4 cellular contexts compared by ENCODE assay signal in the genomic region with DNA sequence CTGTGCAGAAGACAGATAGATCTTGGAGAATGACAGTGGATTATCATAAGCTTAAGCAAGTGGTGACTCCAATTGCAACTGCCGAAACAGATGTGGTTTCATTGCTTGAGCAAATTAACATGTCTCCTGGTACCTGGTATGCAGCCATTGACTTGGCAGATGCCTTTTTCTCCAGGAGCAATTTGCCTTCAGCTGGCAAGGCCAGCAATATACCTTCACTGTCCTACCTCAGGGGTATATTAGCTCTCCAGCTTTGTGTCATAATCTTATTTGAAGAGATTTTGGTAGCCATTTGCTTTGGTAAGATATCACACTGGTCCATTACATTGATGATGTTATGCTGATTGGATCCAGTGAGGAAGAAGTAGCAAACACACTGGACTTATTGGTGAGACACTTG.
DNase-seq lines count a peak whose midpoint lies in the region; FAIRE-seq and TF ChIP-seq lines count a peak whose summit lies in the region.
"Not testable (repeated sequence)": the region's sequence is repeated elsewhere in the genome, so short reads cannot be mapped to it uniquely, and the experiment has no call there.

No MANE protein-coding gene starts in this region.

- TF ChIP-seq CTCF in HEK293 (tag by site-specific recombination; IDR thresholded peaks at IDR 0.05) = not testable (repeated sequence)

- POLR2A ChIA-PET in HEK293 (lab: Yijun Ruan, JAX) = not testable (repeated sequence)

- not testable (repeated sequence) for H3K27ac ChIP-seq in HEK293 (ENCODE audit: extremely low read depth, low read depth, low read length)

- H3K9me3 ChIP-seq in HEK293 (ENCODE audit: control insufficient read depth, insufficient read depth, low read depth, low read length) = not testable (repeated sequence)

- not testable (repeated sequence) for H3K36me3 ChIP-seq in HEK293 (ENCODE audit: control insufficient read depth in 2 of 2, insufficient read depth in 1 of 2, low read length in 2 of 2)

- not testable (repeated sequence) for H3K4me1 ChIP-seq in HEK293 (ENCODE audit: control insufficient read depth, insufficient read depth, low read length)

- not testable (repeated sequence) for H3K4me3 ChIP-seq in HEK293 (ENCODE audit: low read depth, low read length)

- DNase-seq in DMS 273 (lab: John Stamatoyannopoulos, UW; ENCODE audit: unreplicated experiment) (peak; percentile 12), NCI-H2171 treated with DMSO at 0.1 percent for 48 hours (lab: John Stamatoyannopoulos, UW) (peak; percentile 44)
- DNase-seq in HTR-8/SVneo (ENCODE audit: insufficient read length, low spot score) = not testable (repeated sequence)

- peak; percentile 66 for FAIRE-seq in HTR-8/SVneo (lab: Jason Lieb, UNC)

- CTCF ChIA-PET in HEK293 (lab: Yijun Ruan, JAX) = interaction anchor here (0.5 kb wide), 1 partner anchor 660 kb away, joined by 3 read pairs; no protein-coding TSS in a partner anchor

TF ChIP-seq in HEK293, 187 proteins besides CTCF, POLR2A, EP300 and RAD21:
- TF ChIP-seq ZNF157 (tag by site-specific recombination; IDR thresholded peaks at IDR 0.05) = peak; percentile 95
